10 cellular contexts compared by ENCODE assay signal in the genomic region with DNA sequence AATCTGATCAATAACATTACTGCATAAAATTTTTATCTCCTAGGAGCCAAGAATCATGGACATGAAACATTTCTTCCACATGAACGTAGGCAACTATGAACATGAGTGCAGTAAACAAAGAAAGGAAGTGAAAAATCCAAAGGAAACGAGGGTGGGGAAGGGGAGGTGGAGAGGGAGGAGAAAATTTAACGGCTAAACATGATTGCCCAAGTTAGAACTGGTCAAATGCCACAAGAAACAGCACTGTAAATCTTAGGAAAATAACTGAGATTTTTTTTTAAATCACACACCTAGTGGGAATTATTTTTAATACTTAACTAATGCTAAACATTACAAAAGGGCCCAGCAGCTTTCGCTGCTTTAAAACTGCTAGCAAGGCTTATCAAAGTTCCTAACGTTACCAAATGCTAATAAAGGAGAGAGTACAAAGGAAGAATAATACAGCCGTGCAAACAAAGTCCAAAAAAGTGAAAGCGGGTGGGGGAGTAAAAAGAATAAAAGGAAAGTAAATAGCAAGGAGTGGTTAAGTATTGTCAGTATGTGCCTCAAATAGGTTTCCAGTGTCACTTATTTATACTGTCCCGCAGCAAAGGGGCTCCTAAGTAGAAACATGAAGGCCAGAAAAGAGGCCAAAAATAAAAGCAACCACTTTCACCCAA. TPM values are rescaled to one million over a fixed set of nuclear protein-coding genes. Genes with fewer than 3 reads are reported as not detected.
DNase-seq lines count a peak whose midpoint lies in the region; ATAC-seq, FAIRE-seq and TF ChIP-seq lines count a peak whose summit lies in the region.
"Had no signal": no experiment of that assay in that cellular context is flagged by ENCODE, and none has a peak within 500 bp of the region (broad histone marks: within the 10 kb centered on the region; RNA-seq: fewer than 3 reads in every experiment).

No MANE protein-coding gene starts in this region.

- no peak for TF ChIP-seq POLR2A in tibial nerve (IDR thresholded peaks at IDR 0.05)

- intact Hi-C loops in activated CD4-positive, alpha-beta memory T cell treated with anti-CD3 and anti-CD28 coated beads for 36 hours (cut with micrococcal nuclease) = loop anchor here (5.0 to 10.0 kb wide), 3 partner anchors 94 to 484 kb away; a partner anchor contains a TSS

- TF ChIP-seq CTCF in VCaP (conservative IDR thresholded peaks at IDR 0.05) (no peak), keratinocyte (optimal IDR thresholded peaks at IDR 0.05 in 1 of 3, IDR thresholded peaks at IDR 0.05 in 1 of 3, conservative IDR thresholded peaks at IDR 0.05 in 1 of 3; ENCODE audit: extremely low read depth in 1 of 3, insufficient read depth in 2 of 3, low read length in 3 of 3) (no peak), tibial nerve (IDR thresholded peaks at IDR 0.05) (no peak)

- H3K27ac ChIP-seq in VCaP = peak overlapping the region; percentile 88
- H3K27ac ChIP-seq in keratinocyte (ENCODE audit: control insufficient read depth, insufficient read depth, low read length) = no peak overlapping the region
- peak overlapping the region in 3 of 4 donors; percentile 70 to 83 (median 79) for H3K27ac ChIP-seq in tibial nerve

- H3K4me1 Mint-ChIP-seq in activated CD4-positive, alpha-beta memory T cell treated with anti-CD3 and anti-CD28 coated beads, Interleukin-2, amount 10 ng/mL, durations not matched to agents 7 days and 5 days = peaks cover 68% of the 10 kb centered on the region
- peaks cover 39% of the 10 kb centered on the region for H3K4me1 Mint-ChIP-seq in activated CD4-positive, alpha-beta memory T cell treated with anti-CD3 and anti-CD28 coated beads for 36 hours (ENCODE audit: low read depth)

- no peak for ATAC-seq in GM18517 (IDR thresholded peaks at IDR 0.05; ENCODE audit: unreplicated experiment)

- FAIRE-seq in keratinocyte (lab: Jason Lieb, UNC) = no peak

- H3K27ac Mint-ChIP-seq in activated CD4-positive, alpha-beta memory T cell treated with anti-CD3 and anti-CD28 coated beads, Interleukin-2, amount 10 ng/mL, durations not matched to agents 7 days and 5 days = peak overlapping the region; percentile 90
- no peak overlapping the region for H3K27ac Mint-ChIP-seq in activated CD4-positive, alpha-beta memory T cell treated with anti-CD3 and anti-CD28 coated beads for 36 hours

- peaks cover 2% of the 10 kb centered on the region for H4K20me1 ChIP-seq in keratinocyte (ENCODE audit: control insufficient read depth, extremely low read depth, insufficient read depth, low read length)

- TF ChIP-seq EP300 in tibial nerve (IDR thresholded peaks at IDR 0.05) = peak; percentile 16 to 59

- WGBS in tibial nerve, 2 donors = 7 to 12% methylated on average over 8 of the region's 8 CpGs

- peaks cover 5% of the 10 kb centered on the region for H3K9me1 ChIP-seq in keratinocyte (ENCODE audit: control insufficient read depth, extremely low read depth, insufficient read depth, low read length)

- H3K4me1 ChIP-seq in keratinocyte (ENCODE audit: control insufficient read depth, extremely low read depth, insufficient read depth, low read length) (peaks cover 17% of the 10 kb centered on the region), tibial nerve (peaks cover 0 to 54% (median 26%) of the 10 kb centered on the region in 4 donors)

- H3K9me3 ChIP-seq in keratinocyte (ENCODE audit: control insufficient read depth, low read depth, low read length) (no peaks in the 10 kb centered on the region), tibial nerve (no peaks in the 10 kb centered on the region)

- no peaks in the 10 kb centered on the region for H3K27me3 Mint-ChIP-seq in activated CD4-positive, alpha-beta memory T cell treated with anti-CD3 and anti-CD28 coated beads, Interleukin-2, amount 10 ng/mL, durations not matched to agents 7 days and 5 days
- no peaks in the 10 kb centered on the region for H3K27me3 Mint-ChIP-seq in activated CD4-positive, alpha-beta memory T cell treated with anti-CD3 and anti-CD28 coated beads for 36 hours

- H3K36me3 ChIP-seq in keratinocyte (ENCODE audit: control insufficient read depth in 2 of 2, extremely low read depth in 1 of 2, insufficient read depth in 2 of 2, low read length in 2 of 2) (peaks cover 10 to 14% of the 10 kb centered on the region in 2 experiments), tibial nerve (peaks cover 0 to 15% (median 0%) of the 10 kb centered on the region in 3 donors)

- dilution Hi-C loops in keratinocyte (cut with MboI; ENCODE audit: extremely low pct_ligation_motif_present, low sequenced_read_pairs) = no loop called here

- H3K4me3 Mint-ChIP-seq in activated CD4-positive, alpha-beta memory T cell treated with anti-CD3 and anti-CD28 coated beads, Interleukin-2, amount 10 ng/mL, durations not matched to agents 7 days and 5 days = peak overlapping the region; percentile 68
- no peak overlapping the region for H3K4me3 Mint-ChIP-seq in activated CD4-positive, alpha-beta memory T cell treated with anti-CD3 and anti-CD28 coated beads for 36 hours

- peaks cover 27% of the 10 kb centered on the region for H3K79me2 ChIP-seq in keratinocyte (ENCODE audit: control insufficient read depth, insufficient read depth, low read length)

- H3K36me3 Mint-ChIP-seq in activated CD4-positive, alpha-beta memory T cell treated with anti-CD3 and anti-CD28 coated beads, Interleukin-2, amount 10 ng/mL, durations not matched to agents 7 days and 5 days (ENCODE audit: low read depth) = peaks cover 35% of the 10 kb centered on the region
- peaks cover 35% of the 10 kb centered on the region for H3K36me3 Mint-ChIP-seq in activated CD4-positive, alpha-beta memory T cell treated with anti-CD3 and anti-CD28 coated beads for 36 hours

- no peak for DNase-seq in activated CD4-positive, alpha-beta memory T cell treated with anti-CD3 and anti-CD28 coated beads, Interleukin-2, amount 10 ng/mL, durations not matched to agents 7 days and 5 days
- no peak for DNase-seq in activated CD4-positive, alpha-beta memory T cell treated with anti-CD3 and anti-CD28 coated beads for 36 hours
- DNase-seq in keratinocyte (ENCODE audit: low read depth, low spot score) = no peak
- no peak for DNase-seq in tibial nerve (ENCODE audit: low spot score in 2 of 2)
- DNase-seq in DMS153 (lab: John Stamatoyannopoulos, UW) = no peak
- DNase-seq in stimulated activated CD4-positive, alpha-beta T cell treated with anti-CD3 and anti-CD28 coated beads, Interleukin-4, amount 100 ng/mL, for 1 hour = no peak
- DNase-seq: activated naive CD4-positive, alpha-beta T cell treated with anti-CD3 and anti-CD28 coated beads, Interleukin-2, amount 50 U/mL, for 16 hours; NCI-H2029 had no signal

- H2AFZ ChIP-seq in keratinocyte (ENCODE audit: control insufficient read depth, low read length) = no peak overlapping the region

- H3K9ac ChIP-seq in keratinocyte (ENCODE audit: control insufficient read depth, extremely low read depth, insufficient read depth, low read length) = no peak overlapping the region

- H3K27me3 ChIP-seq in keratinocyte (ENCODE audit: control insufficient read depth, extremely low read depth, insufficient read depth, low read length) (no peaks in the 10 kb centered on the region), tibial nerve (no peaks in the 10 kb centered on the region)

- CTCF ChIA-PET in activated CD4-positive, alpha-beta memory T cell treated with anti-CD3 and anti-CD28 coated beads, Interleukin-2, amount 10 ng/mL, durations not matched to agents 7 days and 5 days (lab: Charles Lee) = interaction anchor here (0.5 to 1.5 kb wide), 6 partner anchors 8 to 333 kb away, joined by 3 to 5 read pairs (median 4); a partner anchor contains a TSS
- CTCF ChIA-PET in activated CD4-positive, alpha-beta memory T cell treated with anti-CD3 and anti-CD28 coated beads for 36 hours (lab: Charles Lee) = interaction anchor here (0.7 kb wide), 1 partner anchor 271 kb away, joined by 3 read pairs; no protein-coding TSS in a partner anchor

- POLR2A ChIA-PET in activated CD4-positive, alpha-beta memory T cell treated with anti-CD3 and anti-CD28 coated beads, Interleukin-2, amount 10 ng/mL, durations not matched to agents 7 days and 5 days (lab: Charles Lee) = interaction anchor here (0.5 to 1.8 kb wide), 7 partner anchors 13 to 421 kb away, joined by 3 to 10 read pairs (median 6); a partner anchor contains a TSS
- POLR2A ChIA-PET in activated CD4-positive, alpha-beta memory T cell treated with anti-CD3 and anti-CD28 coated beads for 36 hours (lab: Charles Lee) = no interaction called here

- peak overlapping the region in 1 of 3 experiments; percentile 9 for H3K4me3 ChIP-seq in keratinocyte (ENCODE audit: control insufficient read depth in 2 of 3, extremely low read depth in 1 of 3, insufficient read depth in 2 of 3, low read depth in 1 of 3, low read length in 3 of 3)
- H3K4me3 ChIP-seq in tibial nerve = peak overlapping the region in 2 of 4 donors; percentile 14 to 18

- peak overlapping the region; percentile 53 for H3K4me2 ChIP-seq in keratinocyte (ENCODE audit: control insufficient read depth, extremely low read depth, insufficient read depth, low read depth, low read length)

- no peaks in the 10 kb centered on the region for H3K9me3 Mint-ChIP-seq in activated CD4-positive, alpha-beta memory T cell treated with anti-CD3 and anti-CD28 coated beads, Interleukin-2, amount 10 ng/mL, durations not matched to agents 7 days and 5 days
- no peaks in the 10 kb centered on the region for H3K9me3 Mint-ChIP-seq in activated CD4-positive, alpha-beta memory T cell treated with anti-CD3 and anti-CD28 coated beads for 36 hours

RNA-seq across cellular contexts. Expression of a gene that starts 13.7 kb away (rescaled TPM):
- total RNA-seq in activated CD4-positive, alpha-beta memory T cell treated with anti-CD3 and anti-CD28 coated beads, Interleukin-2, amount 10 ng/mL, durations not matched to agents 7 days and 5 days = 10 to 100 TPM; 13.4 to 13.9 TPM
- total RNA-seq in activated CD4-positive, alpha-beta memory T cell treated with anti-CD3 and anti-CD28 coated beads for 36 hours = 10 to 100 TPM; 22.7 to 24.6 TPM
- polyA plus RNA-seq in keratinocyte = 15.1 to 28.8 TPM (median 17.7 TPM) in 3 replicates
- 18.4 TPM for polyA plus RNA-seq in keratinocyte (2011; ENCODE audit: low read depth)
- 11.7 and 21.2 TPM in 2 replicates for polyA plus RNA-seq in keratinocyte (2011; cell fraction: cytosol; rRNA removed)
- polyA plus RNA-seq in keratinocyte (2011; cell fraction: nucleus; rRNA removed) = 13.3 and 17.2 TPM in 2 replicates
- polyA plus RNA-seq in keratinocyte (2012; ENCODE audit: low replicate concordance) = 14.8 and 19.3 TPM in 2 replicates
- polyA minus RNA-seq in keratinocyte = 5.3 to 13.3 TPM (median 9.3 TPM) in 3 replicates
- polyA minus RNA-seq in keratinocyte (2011; cell fraction: cytosol; rRNA and poly(A)+ RNA removed) = 8.8 TPM
- 12.1 and 24.1 TPM in 2 replicates for polyA minus RNA-seq in keratinocyte (2011; cell fraction: nucleus; rRNA and poly(A)+ RNA removed)
- total RNA-seq in tibial nerve = 10 to 100 TPM; 16.5 to 23.8 (median 19.2) TPM
